ENCODE assay signal across 7 cellular contexts in genomic region chr17:46559155-46559554, GRCh38. TPM values are rescaled to one million over a fixed set of nuclear protein-coding genes. Genes with fewer than 3 reads are reported as not detected.
DNase-seq lines count a peak whose midpoint lies in the region; ATAC-seq and TF ChIP-seq lines count a peak whose summit lies in the region.
"Not testable (repeated sequence)": the region's sequence is repeated elsewhere in the genome, so short reads cannot be mapped to it uniquely, and the experiment has no call there.

No MANE protein-coding gene starts in this region.

- not testable (repeated sequence) for H3K4me2 ChIP-seq in GM23338

- not testable (repeated sequence) for H3K36me3 ChIP-seq in GM23338 (ENCODE audit: insufficient read depth); left lung; naive thymus-derived CD4-positive, alpha-beta T cell (ENCODE audit: control insufficient read depth in 2 of 3, insufficient read depth in 3 of 3, low read length in 3 of 3); upper lobe of right lung

- intact Hi-C loops in left lung (cut with DNase I); naive thymus-derived CD4-positive, alpha-beta T cell (cut with micrococcal nuclease); upper lobe of right lung (cut with DNase I): not testable (repeated sequence)

- H3F3A ChIP-seq in GM23338 (replicated peaks; ENCODE audit: low read depth), result not testable (repeated sequence)

- not testable (repeated sequence) for H3K4me3 ChIP-seq in GM23338; left lung; naive thymus-derived CD4-positive, alpha-beta T cell (ENCODE audit: low read length); upper lobe of right lung

- H3K9me2 ChIP-seq in GM23338 (ENCODE audit: insufficient read depth), result not testable (repeated sequence)

- H3K4me3 Mint-ChIP-seq in GM23338; T-helper 17 cell; activated CD8-positive, alpha-beta memory T cell treated with anti-CD3 and anti-CD28 coated beads, Interleukin-2, amount 10 ng/mL, durations not matched to agents 7 days and 5 days; naive thymus-derived CD4-positive, alpha-beta T cell: not testable (repeated sequence)

- H3K9me3 Mint-ChIP-seq in GM23338; activated CD8-positive, alpha-beta memory T cell treated with anti-CD3 and anti-CD28 coated beads, Interleukin-2, amount 10 ng/mL, durations not matched to agents 7 days and 5 days (ENCODE audit: low read depth); naive thymus-derived CD4-positive, alpha-beta T cell: not testable (repeated sequence)

- not testable (repeated sequence) for H3K4me1 ChIP-seq in GM23338 (ENCODE audit: insufficient read depth); left lung; naive thymus-derived CD4-positive, alpha-beta T cell (ENCODE audit: control insufficient read depth in 2 of 2, insufficient read depth in 2 of 2, low read length in 2 of 2); upper lobe of right lung

- H3K27me3 Mint-ChIP-seq in GM23338 (ENCODE audit: insufficient read depth, low read depth, poor library complexity); T-helper 17 cell; activated CD8-positive, alpha-beta memory T cell treated with anti-CD3 and anti-CD28 coated beads, Interleukin-2, amount 10 ng/mL, durations not matched to agents 7 days and 5 days; naive thymus-derived CD4-positive, alpha-beta T cell: not testable (repeated sequence)

- H3K79me2 ChIP-seq in GM23338 (replicated peaks; ENCODE audit: insufficient read depth), result not testable (repeated sequence)

- not testable (repeated sequence) for H3K9me3 ChIP-seq in T-helper 17 cell (ENCODE audit: control insufficient read depth, low read length, poor library complexity, severe bottlenecking); left lung; naive thymus-derived CD4-positive, alpha-beta T cell (ENCODE audit: control insufficient read depth in 2 of 3, low read length in 3 of 3); upper lobe of right lung

- not testable (repeated sequence) for H4K20me1 ChIP-seq in GM23338 (replicated peaks; ENCODE audit: insufficient read depth)

- not testable (repeated sequence) for TF ChIP-seq CTCF in GM23338 (conservative IDR thresholded peaks at IDR 0.05; ENCODE audit: low read depth in 2 of 2); left lung (IDR thresholded peaks at IDR 0.05); upper lobe of right lung (IDR thresholded peaks at IDR 0.05)

- not testable (repeated sequence) for H2AFZ ChIP-seq in GM23338

- ATAC-seq in GM23338 (peak; percentile 88), T-helper 17 cell (peak; percentile 40), esophagus mucosa (peak; percentile 50), left lung (peak; percentile 58), upper lobe of right lung (peak; percentile 54)
- peak; percentile 53 for ATAC-seq in activated CD8-positive, alpha-beta memory T cell treated with anti-CD3 and anti-CD28 coated beads, Interleukin-2, amount 10 ng/mL, durations not matched to agents 7 days and 5 days
- peak; percentile 45 for ATAC-seq in naive thymus-derived CD4-positive, alpha-beta T cell

- not testable (repeated sequence) for H3K27ac ChIP-seq in GM23338 (ENCODE audit: low read depth); left lung; naive thymus-derived CD4-positive, alpha-beta T cell (ENCODE audit: low read depth, low read length); upper lobe of right lung

- not testable (repeated sequence) for DNase-seq in GM23338 (ENCODE audit: low spot score); T-helper 17 cell; activated CD8-positive, alpha-beta memory T cell treated with anti-CD3 and anti-CD28 coated beads, Interleukin-2, amount 10 ng/mL, durations not matched to agents 7 days and 5 days; left lung; naive thymus-derived CD4-positive, alpha-beta T cell; upper lobe of right lung

- not testable (repeated sequence) for H3K4me1 Mint-ChIP-seq in GM23338; T-helper 17 cell; activated CD8-positive, alpha-beta memory T cell treated with anti-CD3 and anti-CD28 coated beads, Interleukin-2, amount 10 ng/mL, durations not matched to agents 7 days and 5 days; naive thymus-derived CD4-positive, alpha-beta T cell

- not testable (repeated sequence) for H3K27me3 ChIP-seq in GM23338 (ENCODE audit: insufficient read depth); left lung; naive thymus-derived CD4-positive, alpha-beta T cell (ENCODE audit: control insufficient read depth in 2 of 2, insufficient read depth in 2 of 2, low read length in 2 of 2); upper lobe of right lung

- CTCF ChIA-PET in activated CD8-positive, alpha-beta memory T cell treated with anti-CD3 and anti-CD28 coated beads, Interleukin-2, amount 10 ng/mL, durations not matched to agents 7 days and 5 days (lab: Charles Lee); naive thymus-derived CD4-positive, alpha-beta T cell (lab: Charles Lee): not testable (repeated sequence)

- POLR2A ChIA-PET in naive thymus-derived CD4-positive, alpha-beta T cell (lab: Charles Lee), result not testable (repeated sequence)

- not testable (repeated sequence) for H3K36me3 Mint-ChIP-seq in GM23338 (ENCODE audit: low read depth); T-helper 17 cell (ENCODE audit: low read depth); activated CD8-positive, alpha-beta memory T cell treated with anti-CD3 and anti-CD28 coated beads, Interleukin-2, amount 10 ng/mL, durations not matched to agents 7 days and 5 days; naive thymus-derived CD4-positive, alpha-beta T cell

- not testable (repeated sequence) for H3K27ac Mint-ChIP-seq in GM23338; T-helper 17 cell; activated CD8-positive, alpha-beta memory T cell treated with anti-CD3 and anti-CD28 coated beads, Interleukin-2, amount 10 ng/mL, durations not matched to agents 7 days and 5 days; naive thymus-derived CD4-positive, alpha-beta T cell

RNA-seq across cellular contexts. Expression of gene ARL17A, which starts 20.3 kb away (rescaled TPM):
- total RNA-seq in GM23338 (2014; rRNA removed; shearing (Covaris generic)), result 24.4 and 47.1 TPM in 2 replicates
- polyA plus RNA-seq in GM23338 (2016; fragmentation: Nextera tagmentation; extraction: Ambion mirVana), result 21.0 and 23.6 TPM in 2 replicates
- total RNA-seq in T-helper 17 cell (10 to 100 TPM; 19.6 to 38.3 TPM), esophagus mucosa (8.6 TPM), left lung (10 to 100 TPM; 20.8 to 27.7 TPM), upper lobe of right lung (28.0 TPM)
- 10 to 100 TPM; 16.8 to 19.9 TPM for total RNA-seq in activated CD8-positive, alpha-beta memory T cell treated with anti-CD3 and anti-CD28 coated beads, Interleukin-2, amount 10 ng/mL, durations not matched to agents 7 days and 5 days
- total RNA-seq in naive thymus-derived CD4-positive, alpha-beta T cell, result 10 to 100 TPM; 27.1 to 45.8 (median 43.9) TPM
- polyA plus RNA-seq in naive thymus-derived CD4-positive, alpha-beta T cell, result 10 to 100 TPM in 1 of 2 donors, 1 to 10 TPM in 1; 7.3 to 10.8 TPM

RNA-seq across cellular contexts. Expression of gene NSF, which starts 31.3 kb away (rescaled TPM):
- total RNA-seq in GM23338 (2014; rRNA removed; shearing (Covaris generic)), result 23.8 and 26.5 TPM in 2 replicates
- 9.5 and 12.5 TPM in 2 replicates for polyA plus RNA-seq in GM23338 (2016; fragmentation: Nextera tagmentation; extraction: Ambion mirVana)
- 10 to 100 TPM; 21.6 to 22.6 TPM for total RNA-seq in T-helper 17 cell
- 10 to 100 TPM; 44.2 to 50.0 TPM for total RNA-seq in activated CD8-positive, alpha-beta memory T cell treated with anti-CD3 and anti-CD28 coated beads, Interleukin-2, amount 10 ng/mL, durations not matched to agents 7 days and 5 days
- total RNA-seq in esophagus mucosa, result 41.8 TPM
- total RNA-seq in left lung, result 10 to 100 TPM; 49.6 to 61.8 TPM
- total RNA-seq in naive thymus-derived CD4-positive, alpha-beta T cell, result 10 to 100 TPM; 35.3 to 59.8 (median 43.2) TPM
- polyA plus RNA-seq in naive thymus-derived CD4-positive, alpha-beta T cell, result 10 to 100 TPM; 13.0 to 23.0 TPM
- total RNA-seq in upper lobe of right lung, result 49.6 TPM

RNA-seq across cellular contexts. Expression of gene LRRC37A2, which starts 46.9 kb away (rescaled TPM):
- 12.2 and 14.6 TPM in 2 replicates for total RNA-seq in GM23338 (2014; rRNA removed; shearing (Covaris generic))
- polyA plus RNA-seq in GM23338 (2016; fragmentation: Nextera tagmentation; extraction: Ambion mirVana), result 14.5 and 16.1 TPM in 2 replicates
- total RNA-seq in T-helper 17 cell (10 to 100 TPM; 19.5 to 27.9 TPM), esophagus mucosa (5.0 TPM), left lung (10 to 100 TPM in 1 of 2 donors, 1 to 10 TPM in 1; 6.9 to 12.4 TPM), upper lobe of right lung (11.7 TPM)
- total RNA-seq in activated CD8-positive, alpha-beta memory T cell treated with anti-CD3 and anti-CD28 coated beads, Interleukin-2, amount 10 ng/mL, durations not matched to agents 7 days and 5 days, result 10 to 100 TPM; 13.0 to 20.9 TPM
- total RNA-seq in naive thymus-derived CD4-positive, alpha-beta T cell, result 10 to 100 TPM in 4 of 5 experiments, 1 to 10 TPM in 1; 9.8 to 53.8 (median 27.2) TPM
- polyA plus RNA-seq in naive thymus-derived CD4-positive, alpha-beta T cell, result 10 to 100 TPM; 11.1 to 14.6 TPM
